ENCODE assay signal across 9 cellular contexts in the genomic region with DNA sequence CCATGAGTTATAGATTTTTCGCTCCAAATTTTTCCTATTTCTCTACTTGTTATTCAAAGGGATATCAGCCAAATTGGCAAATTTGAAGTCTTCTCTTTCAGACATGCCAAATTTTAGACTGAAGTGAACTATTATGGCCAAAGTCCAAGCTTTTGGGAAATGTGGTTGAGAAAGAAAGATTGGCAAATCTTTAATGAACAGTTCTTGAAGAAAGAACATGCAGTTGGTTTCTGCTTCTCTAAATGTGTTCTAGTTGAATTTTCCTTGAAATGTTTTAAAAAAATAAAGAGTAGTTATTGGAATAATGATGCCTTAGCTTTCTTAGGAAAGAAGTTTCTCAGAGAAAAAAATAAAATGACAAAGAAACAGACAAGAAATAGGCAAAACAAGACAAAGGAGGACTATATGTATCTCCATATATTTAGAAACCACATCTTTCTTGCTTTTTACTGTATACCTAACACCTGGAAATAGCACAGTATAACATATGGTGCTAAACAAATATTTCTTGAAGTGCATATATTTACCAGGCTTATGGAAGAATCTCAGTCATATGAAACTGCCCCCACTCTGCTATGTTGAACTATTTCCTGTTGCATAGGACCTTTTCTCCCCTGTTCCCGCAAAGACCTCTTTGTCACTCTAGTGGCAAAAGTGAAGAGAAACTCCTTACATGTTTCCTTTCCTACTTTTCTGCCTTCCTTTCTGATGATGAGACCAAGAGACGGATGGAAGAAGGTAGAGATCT.
DNase-seq lines count a peak whose midpoint lies in the region; ATAC-seq and TF ChIP-seq lines count a peak whose summit lies in the region.
"Had no signal": no experiment of that assay in that cellular context is flagged by ENCODE, and none has a peak within 500 bp of the region (broad histone marks: within the 10 kb centered on the region; RNA-seq: fewer than 3 reads in every experiment).

No MANE protein-coding gene starts in this region.

- no peak for TF ChIP-seq POLR2A in testis (IDR thresholded peaks at IDR 0.05)

- H3K27me3 ChIP-seq in testis, result no peaks in the 10 kb centered on the region

- ATAC-seq in GM19467 (IDR thresholded peaks at IDR 0.05; ENCODE audit: unreplicated experiment), result peak; percentile 55
- ATAC-seq in HG03432 (IDR thresholded peaks at IDR 0.05; ENCODE audit: unreplicated experiment), result peak; percentile 50
- ATAC-seq: activated naive CD4-positive, alpha-beta T cell treated with anti-CD3 and anti-CD28 coated beads, Interleukin-2, amount 50 U/mL, for 72 hours had no signal

- H3K4me1 ChIP-seq in testis, result peaks cover 14% of the 10 kb centered on the region

- 83 to 89% methylated on average over 3 of the region's 3 CpGs for WGBS in testis, 2 donors

- intact Hi-C loops in testis (cut with DNase I; ENCODE audit: low total_unique reads), result no loop called here

- no peaks in the 10 kb centered on the region for H3K9me3 ChIP-seq in testis

- H3K27ac ChIP-seq in testis, result peak overlapping the region; percentile 13 to 29

- TF ChIP-seq CTCF in fibroblast of pulmonary artery (IDR thresholded peaks at IDR 0.05; ENCODE audit: low read length, missing control alignments) (no peak), testis (IDR thresholded peaks at IDR 0.05) (no peak)

- H3K4me3 ChIP-seq in fibroblast of pulmonary artery (replicated peaks; ENCODE audit: low read depth, low read length), result no peak overlapping the region
- no peak overlapping the region for H3K4me3 ChIP-seq in testis

- H3K36me3 ChIP-seq in testis (ENCODE audit: low read depth, missing control alignments), result no peaks in the 10 kb centered on the region

- DNase-seq in fibroblast of pulmonary artery (ENCODE audit: low read depth) (peak; percentile 60), testis (no peak), NCI-H1048 (lab: John Stamatoyannopoulos, UW) (no peak), iPS-NIHi11 (ENCODE audit: low spot score) (no peak), cerebellar cortex (ENCODE audit: low spot score) (no peak), HK-2 (ENCODE audit: unreplicated experiment) (no peak)
